ENCODE assay signal across 8 cellular contexts in genomic region chr1:89987170-89987819, GRCh38. TPM values are rescaled to one million over a fixed set of nuclear protein-coding genes. Genes with fewer than 3 reads are reported as not detected.
DNase-seq lines count a peak whose midpoint lies in the region; ATAC-seq and TF ChIP-seq lines count a peak whose summit lies in the region.

No MANE protein-coding gene starts in this region.

- no peak overlapping the region for H2AFZ ChIP-seq in IMR-90 (replicated peaks; ENCODE audit: low read length, poor library complexity)

- dilution Hi-C loops in IMR-90 (cut with HindIII; ENCODE audit: low sequenced_read_pairs, unreplicated experiment), result no loop called here

- H3K14ac ChIP-seq in IMR-90 (replicated peaks; ENCODE audit: low read depth, low read length), result no peak overlapping the region

- H3K27me3 ChIP-seq in IMR-90 (ENCODE audit: control insufficient read depth, insufficient read depth, low read length) (no peaks in the 10 kb centered on the region), NT2/D1 (ENCODE audit: insufficient read depth, insufficient read length) (no peaks in the 10 kb centered on the region)

- no peaks in the 10 kb centered on the region for H4K20me1 ChIP-seq in IMR-90 (ENCODE audit: insufficient read depth, low read length)

- no peak overlapping the region for H3K9ac ChIP-seq in IMR-90 (ENCODE audit: low read depth, low read length)
- H3K9ac ChIP-seq in NT2/D1 (ENCODE audit: insufficient read length, low read depth), result no peak overlapping the region

- no peak overlapping the region for H2BK15ac ChIP-seq in IMR-90 (ENCODE audit: low read depth, low read length)

- ATAC-seq in GM21447 (IDR thresholded peaks at IDR 0.05; ENCODE audit: unreplicated experiment), result peak; percentile 81
- ATAC-seq in IMR-90 (ENCODE audit: low read depth), result peak; percentile 93

- H3K9me3 Mint-ChIP-seq in activated T-helper 1 cell treated with anti-CD3 and anti-CD28 coated beads, Interleukin-12 subunit alpha, Interleukin-12 subunit beta, Interleukin-2, Interleukin-4 antibody, amounts not matched to agents 30 ng/mL and 10 ng/mL and 1 ng/mL, durations not matched to agents 14 hours and 24 hours and 36 hours, result no peaks in the 10 kb centered on the region

- CTCF ChIA-PET in IMR-90 (lab: Yijun Ruan, JAX), result interaction anchor here (0.6 to 2.4 kb wide), 6 partner anchors 31 to 207 kb away, joined by 3 to 9 read pairs (median 4); no protein-coding TSS in a partner anchor

- BruUV-seq in IMR-90 (replicated peaks; lab: Mats Ljungman, UMichigan), result no TSS peak

- no peak overlapping the region for H3K4ac ChIP-seq in IMR-90 (ENCODE audit: low read depth, low read length)

- no peaks in the 10 kb centered on the region for H3K79me1 ChIP-seq in IMR-90 (ENCODE audit: low read depth in 1 of 2, low read length in 2 of 2)

- no peak overlapping the region for H3K23ac ChIP-seq in IMR-90 (ENCODE audit: low read depth, low read length)

- H3K27me3 Mint-ChIP-seq in activated T-helper 1 cell treated with anti-CD3 and anti-CD28 coated beads, Interleukin-12 subunit alpha, Interleukin-12 subunit beta, Interleukin-2, Interleukin-4 antibody, amounts not matched to agents 30 ng/mL and 10 ng/mL and 1 ng/mL, durations not matched to agents 14 hours and 24 hours and 36 hours (ENCODE audit: insufficient read depth), result peaks cover 7% of the 10 kb centered on the region

- no peak overlapping the region for H3K4me2 ChIP-seq in IMR-90 (ENCODE audit: low read depth, low read length)

- H4K91ac ChIP-seq in IMR-90 (ENCODE audit: insufficient read depth, low read depth, low read length), result no peak overlapping the region

- H2BK20ac ChIP-seq in IMR-90 (ENCODE audit: low read depth, low read length), result no peak overlapping the region

- peaks cover 11% of the 10 kb centered on the region for H3K4me1 Mint-ChIP-seq in activated T-helper 1 cell treated with anti-CD3 and anti-CD28 coated beads, Interleukin-12 subunit alpha, Interleukin-12 subunit beta, Interleukin-2, Interleukin-4 antibody, amounts not matched to agents 30 ng/mL and 10 ng/mL and 1 ng/mL, durations not matched to agents 14 hours and 24 hours and 36 hours (ENCODE audit: low read depth)

- TF ChIP-seq POLR2A in IMR-90 (IDR thresholded peaks at IDR 0.05; ENCODE audit: low read depth, low read length), result no peak

- peak; percentile 91 for TF ChIP-seq CTCF in IMR-90 (conservative IDR thresholded peaks at IDR 0.05; ENCODE audit: low read depth, low read length)
- peak; percentile 72 for TF ChIP-seq CTCF in foreskin fibroblast (IDR thresholded peaks at IDR 0.05; ENCODE audit: low read depth, low read length)

- no peak overlapping the region for H3K56ac ChIP-seq in IMR-90 (ENCODE audit: extremely low read depth, insufficient read depth, low read length)

- no peaks in the 10 kb centered on the region for H3K9me1 ChIP-seq in IMR-90 (ENCODE audit: insufficient read depth, low read length)

- H2AK9ac ChIP-seq in IMR-90 (replicated peaks; ENCODE audit: low read depth, low read length, poor library complexity), result no peak overlapping the region

- H3K4me3 ChIP-seq in IMR-90 (ENCODE audit: insufficient read depth, low read depth, low read length) (no peak overlapping the region), NT2/D1 (ENCODE audit: insufficient read length, low read depth) (no peak overlapping the region), foreskin fibroblast (ENCODE audit: low read depth in 1 of 2, low read length in 2 of 2) (no peak overlapping the region)

- H3K18ac ChIP-seq in IMR-90 (ENCODE audit: low read depth, low read length), result no peak overlapping the region

- TF ChIP-seq RAD21 in IMR-90 (IDR thresholded peaks at IDR 0.05; ENCODE audit: low read length), result peak; percentile 96

- H4K5ac ChIP-seq in IMR-90 (ENCODE audit: low read depth, low read length), result no peak overlapping the region

- in situ Hi-C loops in IMR-90 (cut with MboI; ENCODE audit: low sequenced_read_pairs), result loop anchor here (25.0 kb wide), 1 partner anchor 500 kb away; no protein-coding TSS in a partner anchor

- no peak overlapping the region for H4K8ac ChIP-seq in IMR-90 (ENCODE audit: low read depth in 2 of 2, low read length in 2 of 2)

- H3K36me3 ChIP-seq in IMR-90 (ENCODE audit: control insufficient read depth, insufficient read depth, low read length) (no peaks in the 10 kb centered on the region), NT2/D1 (ENCODE audit: insufficient read depth, insufficient read length, low read length) (no peaks in the 10 kb centered on the region)

- DNase-seq in DMS53 (lab: John Stamatoyannopoulos, UW) (peak; percentile 88), IMR-90 (peak; percentile 80), NT2/D1 (ENCODE audit: low read depth, low spot score) (peak; percentile 63), foreskin fibroblast (peak; percentile 49 to 84), occipital lobe (lab: John Stamatoyannopoulos, UW) (peak; percentile 16), mesenteric fat pad (ENCODE audit: low spot score) (no peak)
- peak; percentile 54 for DNase-seq in activated T-helper 1 cell treated with anti-CD3 and anti-CD28 coated beads, Interleukin-12 subunit alpha, Interleukin-12 subunit beta, Interleukin-2, Interleukin-4 antibody, amounts not matched to agents 30 ng/mL and 10 ng/mL and 1 ng/mL, durations not matched to agents 14 hours and 24 hours and 36 hours (ENCODE audit: low spot score)

- POLR2A ChIA-PET in IMR-90 (lab: Charles Lee; ENCODE audit: unreplicated experiment), result no interaction called here

- H3K36me3 Mint-ChIP-seq in activated T-helper 1 cell treated with anti-CD3 and anti-CD28 coated beads, Interleukin-12 subunit alpha, Interleukin-12 subunit beta, Interleukin-2, Interleukin-4 antibody, amounts not matched to agents 30 ng/mL and 10 ng/mL and 1 ng/mL, durations not matched to agents 14 hours and 24 hours and 36 hours (ENCODE audit: low read depth), result no peaks in the 10 kb centered on the region

- intact Hi-C loops in IMR-90 (cut with micrococcal nuclease), result loop anchor here (1.0 to 5.0 kb wide), 5 partner anchors 80 to 207 kb away; partner anchors contain the start of gene LRRC8D
- intact Hi-C loops in activated T-helper 1 cell treated with anti-CD3 and anti-CD28 coated beads, Interleukin-12 subunit alpha, Interleukin-12 subunit beta, Interleukin-2, Interleukin-4 antibody, amounts not matched to agents 30 ng/mL and 10 ng/mL and 1 ng/mL, durations not matched to agents 14 hours and 24 hours and 36 hours (cut with micrococcal nuclease), result loop anchor here (1.0 to 2.0 kb wide), 8 partner anchors 144 to 504 kb away; no protein-coding TSS in a partner anchor

- H2BK120ac ChIP-seq in IMR-90 (ENCODE audit: low read depth, low read length), result no peak overlapping the region

- H2AK5ac ChIP-seq in IMR-90 (ENCODE audit: low read depth, low read length), result no peak overlapping the region

- no peaks in the 10 kb centered on the region for H3K4me1 ChIP-seq in IMR-90 (ENCODE audit: control insufficient read depth, insufficient read depth, low read length)
- no peaks in the 10 kb centered on the region for H3K4me1 ChIP-seq in NT2/D1 (ENCODE audit: insufficient read depth, insufficient read length)

- no peak overlapping the region for H3K4me3 Mint-ChIP-seq in activated T-helper 1 cell treated with anti-CD3 and anti-CD28 coated beads, Interleukin-12 subunit alpha, Interleukin-12 subunit beta, Interleukin-2, Interleukin-4 antibody, amounts not matched to agents 30 ng/mL and 10 ng/mL and 1 ng/mL, durations not matched to agents 14 hours and 24 hours and 36 hours

- H3K9me3 ChIP-seq in IMR-90 (ENCODE audit: control insufficient read depth, insufficient read depth, low read length) (no peaks in the 10 kb centered on the region), NT2/D1 (ENCODE audit: insufficient read depth, low read length) (peaks cover 4% of the 10 kb centered on the region; the same call in 1 of the 2 replicates)

- no CpG with 5 or more reads among the region's 3 CpGs for WGBS in IMR-90 (ENCODE audit: extremely low coverage in 2 of 2, insufficient read length in 1 of 2), 2 experiments

- H3K27ac Mint-ChIP-seq in activated T-helper 1 cell treated with anti-CD3 and anti-CD28 coated beads, Interleukin-12 subunit alpha, Interleukin-12 subunit beta, Interleukin-2, Interleukin-4 antibody, amounts not matched to agents 30 ng/mL and 10 ng/mL and 1 ng/mL, durations not matched to agents 14 hours and 24 hours and 36 hours, result no peak overlapping the region

- no peak overlapping the region for H2BK5ac ChIP-seq in IMR-90 (ENCODE audit: low read depth, low read length, poor library complexity, severe bottlenecking)

- no peak overlapping the region for H3K27ac ChIP-seq in IMR-90 (ENCODE audit: insufficient read depth, low read length)

TF ChIP-seq in IMR-90, 13 proteins besides CTCF, POLR2A, EP300 and RAD21:
- TF ChIP-seq FOS (IDR thresholded peaks at IDR 0.05; ENCODE audit: low read depth, low read length), result no peak
- TF ChIP-seq SMC3 (IDR thresholded peaks at IDR 0.05; ENCODE audit: low read depth, low read length), result peak; percentile 96

RNA-seq across cellular contexts. Expression of gene ZNF326, which starts 7.6 kb away (rescaled TPM):
- total RNA-seq in IMR-90 (2012; rRNA removed), result 4.5 and 10.0 TPM in 2 replicates
- 13.1 and 17.0 TPM in 2 replicates for polyA plus RNA-seq in IMR-90 (2012; rRNA removed)
- 3.3 and 3.7 TPM in 2 replicates for polyA plus RNA-seq in IMR-90 (2012; cell fraction: cytosol; rRNA removed)
- polyA plus RNA-seq in IMR-90 (2012; cell fraction: nucleus; rRNA removed; ENCODE audit: low replicate concordance), result 8.9 and 23.9 TPM in 2 replicates
- total RNA-seq in activated T-helper 1 cell treated with anti-CD3 and anti-CD28 coated beads, Interleukin-12 subunit alpha, Interleukin-12 subunit beta, Interleukin-2, Interleukin-4 antibody, amounts not matched to agents 30 ng/mL and 10 ng/mL and 1 ng/mL, durations not matched to agents 14 hours and 24 hours and 36 hours, result 37.3 and 39.1 TPM in 2 replicates
- total RNA-seq in occipital lobe, result 34.0 TPM
- 15.4 TPM for total RNA-seq in mesenteric fat pad
